ENCODE assay signal across 1 cellular context in the genomic region with DNA sequence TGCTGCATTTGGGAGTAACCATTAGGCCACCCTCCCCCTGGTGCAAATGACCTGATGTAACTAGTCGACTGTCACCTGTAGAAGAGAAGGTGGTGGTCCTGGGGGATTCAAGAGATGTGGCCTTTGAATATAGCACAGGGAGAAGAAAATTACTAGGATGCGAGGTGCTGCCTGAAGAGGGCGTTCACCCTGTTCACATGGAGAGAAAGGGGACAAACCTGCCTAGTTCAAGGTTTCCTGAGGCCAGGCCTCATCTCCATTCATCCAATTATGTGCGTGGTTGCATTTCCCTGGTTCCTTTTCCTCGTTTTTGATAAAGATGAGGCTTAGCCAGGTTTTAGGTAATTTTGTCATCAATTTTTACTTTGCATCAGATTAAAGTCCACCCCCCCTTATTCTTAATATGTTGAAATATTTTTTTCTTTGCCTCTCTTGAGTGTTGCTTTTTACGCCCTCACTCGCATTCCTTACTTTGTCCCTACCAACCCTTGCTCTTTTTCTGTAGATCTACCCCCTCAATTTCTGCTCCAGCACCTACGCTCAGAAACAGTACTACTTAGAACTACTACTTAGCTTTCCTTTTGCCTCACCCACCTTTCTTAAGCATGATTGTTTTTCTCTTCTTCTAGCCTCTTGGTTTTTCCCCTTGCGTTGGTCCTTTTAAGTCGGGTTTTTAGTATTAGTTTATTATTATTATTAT.
TF ChIP-seq lines count a peak whose summit lies in the region.

No MANE protein-coding gene starts in this region.

TF ChIP-seq in HCT116, 20 proteins besides CTCF, POLR2A, EP300 and RAD21 (continued from another document):
- TF ChIP-seq EGR1 (IDR thresholded peaks at IDR 0.05; ENCODE audit: low read depth) (no peak), JUND (IDR thresholded peaks at IDR 0.05) (no peak), FOSL1 (IDR thresholded peaks at IDR 0.05; ENCODE audit: low read depth) (no peak), SRF (IDR thresholded peaks at IDR 0.05; ENCODE audit: low read depth) (no peak), POLR2AphosphoS5 (IDR thresholded peaks at IDR 0.05; ENCODE audit: low read depth, low read length) (no peak), SIN3A (IDR thresholded peaks at IDR 0.05; ENCODE audit: low read depth) (no peak), EZH2phosphoT487 (IDR thresholded peaks at IDR 0.05; ENCODE audit: borderline replicate concordance) (no peak), CEBPB (IDR thresholded peaks at IDR 0.05; ENCODE audit: low read depth) (no peak), YY1 (IDR thresholded peaks at IDR 0.05; ENCODE audit: extremely low read depth, insufficient replicate concordance, low read depth, low read length) (no peak), ATF3 (IDR thresholded peaks at IDR 0.05) (no peak), ELF1 (IDR thresholded peaks at IDR 0.05; ENCODE audit: borderline replicate concordance, low read depth) (no peak)
- TF ChIP-seq, protein P1, sequence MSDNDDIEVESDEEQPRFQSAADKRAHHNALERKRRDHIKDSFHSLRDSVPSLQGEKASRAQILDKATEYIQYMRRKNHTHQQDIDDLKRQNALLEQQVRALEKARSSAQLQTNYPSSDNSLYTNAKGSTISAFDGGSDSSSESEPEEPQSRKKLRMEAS (IDR thresholded peaks at IDR 0.05) = no peak
- TF ChIP-seq, protein P2, sequence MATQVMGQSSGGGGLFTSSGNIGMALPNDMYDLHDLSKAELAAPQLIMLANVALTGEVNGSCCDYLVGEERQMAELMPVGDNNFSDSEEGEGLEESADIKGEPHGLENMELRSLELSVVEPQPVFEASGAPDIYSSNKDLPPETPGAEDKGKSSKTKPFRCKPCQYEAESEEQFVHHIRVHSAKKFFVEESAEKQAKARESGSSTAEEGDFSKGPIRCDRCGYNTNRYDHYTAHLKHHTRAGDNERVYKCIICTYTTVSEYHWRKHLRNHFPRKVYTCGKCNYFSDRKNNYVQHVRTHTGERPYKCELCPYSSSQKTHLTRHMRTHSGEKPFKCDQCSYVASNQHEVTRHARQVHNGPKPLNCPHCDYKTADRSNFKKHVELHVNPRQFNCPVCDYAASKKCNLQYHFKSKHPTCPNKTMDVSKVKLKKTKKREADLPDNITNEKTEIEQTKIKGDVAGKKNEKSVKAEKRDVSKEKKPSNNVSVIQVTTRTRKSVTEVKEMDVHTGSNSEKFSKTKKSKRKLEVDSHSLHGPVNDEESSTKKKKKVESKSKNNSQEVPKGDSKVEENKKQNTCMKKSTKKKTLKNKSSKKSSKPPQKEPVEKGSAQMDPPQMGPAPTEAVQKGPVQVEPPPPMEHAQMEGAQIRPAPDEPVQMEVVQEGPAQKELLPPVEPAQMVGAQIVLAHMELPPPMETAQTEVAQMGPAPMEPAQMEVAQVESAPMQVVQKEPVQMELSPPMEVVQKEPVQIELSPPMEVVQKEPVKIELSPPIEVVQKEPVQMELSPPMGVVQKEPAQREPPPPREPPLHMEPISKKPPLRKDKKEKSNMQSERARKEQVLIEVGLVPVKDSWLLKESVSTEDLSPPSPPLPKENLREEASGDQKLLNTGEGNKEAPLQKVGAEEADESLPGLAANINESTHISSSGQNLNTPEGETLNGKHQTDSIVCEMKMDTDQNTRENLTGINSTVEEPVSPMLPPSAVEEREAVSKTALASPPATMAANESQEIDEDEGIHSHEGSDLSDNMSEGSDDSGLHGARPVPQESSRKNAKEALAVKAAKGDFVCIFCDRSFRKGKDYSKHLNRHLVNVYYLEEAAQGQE (IDR thresholded peaks at IDR 0.05; ENCODE audit: low read depth) = no peak
